ENCODE assay signal across 1 cellular context in the genomic region with DNA sequence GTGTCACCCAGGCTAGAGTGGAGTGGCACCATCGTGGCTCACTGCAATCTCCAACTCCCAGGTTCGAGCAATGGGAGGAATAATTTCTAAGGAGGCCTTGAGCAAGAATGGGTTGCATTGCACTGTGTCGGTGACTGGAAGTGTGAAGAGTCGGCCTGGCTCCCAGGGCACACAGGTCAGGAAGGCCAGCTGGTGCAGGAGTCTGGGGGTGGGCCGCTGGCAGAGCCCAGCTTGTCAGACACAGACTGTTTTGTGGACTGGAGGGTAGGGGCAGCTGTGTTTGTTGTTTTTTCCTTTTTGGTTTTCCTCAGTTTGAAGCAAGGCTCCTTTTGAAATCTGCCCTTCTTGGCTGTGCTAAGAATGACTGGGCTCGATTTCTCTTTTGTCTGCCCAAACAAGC.
TF ChIP-seq lines count a peak whose summit lies in the region.

No MANE protein-coding gene starts in this region.

TF ChIP-seq in IMR-90, 13 proteins besides CTCF, POLR2A, EP300 and RAD21:
- TF ChIP-seq RCOR1 (IDR thresholded peaks at IDR 0.05; ENCODE audit: insufficient replicate concordance, low read length): no peak
- TF ChIP-seq ELK1 (IDR thresholded peaks at IDR 0.05; ENCODE audit: borderline replicate concordance, low read depth, low read length): no peak
- no peak for TF ChIP-seq SMC3 (IDR thresholded peaks at IDR 0.05; ENCODE audit: low read depth, low read length)
- no peak for TF ChIP-seq MAZ (IDR thresholded peaks at IDR 0.05; ENCODE audit: borderline replicate concordance, low read depth, low read length)
- no peak for TF ChIP-seq NFE2L2 (IDR thresholded peaks at IDR 0.05; ENCODE audit: low read depth, low read length)
- no peak for TF ChIP-seq CEBPB (IDR thresholded peaks at IDR 0.05; ENCODE audit: low read depth, low read length)
- TF ChIP-seq MAFK (IDR thresholded peaks at IDR 0.05; ENCODE audit: low read depth, low read length): no peak
- no peak for TF ChIP-seq RFX5 (IDR thresholded peaks at IDR 0.05; ENCODE audit: low read depth, low read length)
- no peak for TF ChIP-seq BHLHE40 (IDR thresholded peaks at IDR 0.05; ENCODE audit: low read depth, low read length)
- TF ChIP-seq CHD1 (IDR thresholded peaks at IDR 0.05; ENCODE audit: low read depth, low read length): no peak
- TF ChIP-seq FOS (IDR thresholded peaks at IDR 0.05; ENCODE audit: low read depth, low read length): no peak
- TF ChIP-seq USF2 (IDR thresholded peaks at IDR 0.05; ENCODE audit: low read depth, low read length): no peak
